18 cellular contexts compared by ENCODE assay signal in the genomic region with DNA sequence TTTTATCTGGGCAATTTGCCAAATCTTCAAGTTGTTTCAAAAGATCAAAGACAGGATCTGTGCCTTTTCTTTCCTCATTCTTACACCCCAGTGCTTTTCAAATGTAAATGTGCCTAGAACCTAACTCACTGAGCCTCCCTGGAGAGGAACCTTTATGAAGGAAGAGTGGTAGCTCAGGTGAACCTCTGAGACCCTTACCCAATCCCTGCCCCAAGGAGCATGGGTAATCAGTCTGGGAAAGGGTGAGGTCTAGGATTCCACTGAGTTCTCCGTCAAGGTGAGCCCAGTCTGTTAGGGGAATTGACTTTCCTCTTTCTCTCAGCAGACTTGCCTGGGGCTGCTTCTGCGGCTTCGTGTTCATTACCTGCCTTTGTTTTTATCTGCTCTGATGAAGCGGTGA.
DNase-seq lines count a peak whose midpoint lies in the region; ATAC-seq, FAIRE-seq and TF ChIP-seq lines count a peak whose summit lies in the region.
"Had no signal": no experiment of that assay in that cellular context is flagged by ENCODE, and none has a peak within 500 bp of the region (broad histone marks: within the 10 kb centered on the region; RNA-seq: fewer than 3 reads in every experiment).

No MANE protein-coding gene starts in this region.

- H3K18ac ChIP-seq in H1 (ENCODE audit: extremely low read depth, low read length) (no peak overlapping the region), neuronal stem cell (ENCODE audit: low read length) (no peak overlapping the region)

- H3K9me3 Mint-ChIP-seq in GM23338, result peaks cover 34% of the 10 kb centered on the region; the same call in 2 of the 3 replicates
- H3K9me3 Mint-ChIP-seq in T-helper 2 cell treated with Interferon-gamma antibody and Interleukin-4, amounts not matched to agents 5 μg/mL and 100 μg/mL, for 36 hours, result no peaks in the 10 kb centered on the region

- no peak overlapping the region for H3K4me3 ChIP-seq in GM23338
- no peak overlapping the region for H3K4me3 ChIP-seq in HUES64 (ENCODE audit: low read length)
- H3K4me3 ChIP-seq in H1 (ENCODE audit: extremely low read depth in 1 of 4, insufficient read depth in 2 of 4, low read depth in 3 of 4, low read length in 4 of 4), result no peak overlapping the region
- no peak overlapping the region for H3K4me3 ChIP-seq in keratinocyte (ENCODE audit: control insufficient read depth in 2 of 3, extremely low read depth in 1 of 3, insufficient read depth in 2 of 3, low read depth in 1 of 3, low read length in 3 of 3)
- H3K4me3 ChIP-seq in neuronal stem cell (ENCODE audit: low read length in 2 of 2), result no peak overlapping the region
- H3K4me3 ChIP-seq: BLaER1 had no signal

- H3K9me3 ChIP-seq in HUES64 (ENCODE audit: insufficient read depth, low read depth, low read length) (no peaks in the 10 kb centered on the region), H1 (ENCODE audit: insufficient read depth in 2 of 2, low read depth in 1 of 2, low read length in 1 of 2) (no peaks in the 10 kb centered on the region), keratinocyte (ENCODE audit: control insufficient read depth, low read depth, low read length) (no peaks in the 10 kb centered on the region), neuronal stem cell (replicated peaks in 1 of 2; ENCODE audit: control insufficient read depth in 2 of 2, insufficient read depth in 1 of 2, low read depth in 1 of 2, low read length in 2 of 2) (no peaks in the 10 kb centered on the region)

- peak; percentile 68 for FAIRE-seq in H1 (lab: Jason Lieb, UNC)
- FAIRE-seq in keratinocyte (lab: Jason Lieb, UNC), result peak; percentile 58
- FAIRE-seq: GM19239 had no signal

- H3K27ac Mint-ChIP-seq in GM23338, result peak overlapping the region; percentile 64; the same call in 1 of the 2 replicates
- H3K27ac Mint-ChIP-seq in T-helper 2 cell treated with Interferon-gamma antibody and Interleukin-4, amounts not matched to agents 5 μg/mL and 100 μg/mL, for 36 hours, result no peak overlapping the region
- H3K27ac Mint-ChIP-seq: CD4-positive, alpha-beta memory T cell had no signal

- H2AFZ ChIP-seq in GM23338, result no peak overlapping the region
- no peak overlapping the region for H2AFZ ChIP-seq in H1 (ENCODE audit: low read length)
- no peak overlapping the region for H2AFZ ChIP-seq in keratinocyte (ENCODE audit: control insufficient read depth, low read length)
- no peak overlapping the region for H2AFZ ChIP-seq in neuronal stem cell (ENCODE audit: low read length)

- no peaks in the 10 kb centered on the region for H3K79me1 ChIP-seq in H1 (ENCODE audit: low read depth, low read length)
- H3K79me1 ChIP-seq in neuronal stem cell (ENCODE audit: low read depth, low read length), result no peaks in the 10 kb centered on the region

- peak; percentile 45 for DNase-seq in GM23338 (ENCODE audit: low spot score)
- peak in 1 of 2 experiments; percentile 13 for DNase-seq in H1 (ENCODE audit: low read depth in 1 of 2, low spot score in 2 of 2)
- DNase-seq in keratinocyte (ENCODE audit: low read depth, low spot score), result no peak
- DNase-seq in T-helper 2 cell treated with Interferon-gamma antibody and Interleukin-4, amounts not matched to agents 5 μg/mL and 100 μg/mL, for 36 hours (ENCODE audit: low spot score), result no peak
- DNase-seq in GM19238 (ENCODE audit: insufficient read length, low spot score), result no peak
- DNase-seq in neuronal stem cell (ENCODE audit: low spot score), result no peak
- DNase-seq: 8988T; CD4-positive, alpha-beta memory T cell; DMS153; DMS79; GF-D8; IMR-90; KBM-7 had no signal

- H4K20me1 ChIP-seq in GM23338 (replicated peaks; ENCODE audit: insufficient read depth) (no peaks in the 10 kb centered on the region), H1 (replicated peaks in 1 of 2; ENCODE audit: control insufficient read depth in 1 of 2, insufficient read depth in 2 of 2, low read length in 2 of 2) (no peaks in the 10 kb centered on the region), keratinocyte (ENCODE audit: control insufficient read depth, extremely low read depth, insufficient read depth, low read length) (no peaks in the 10 kb centered on the region)
- H4K20me1 ChIP-seq: BLaER1 had no signal

- H2BK5ac ChIP-seq in H1 (ENCODE audit: low read depth, low read length) (no peak overlapping the region), neuronal stem cell (ENCODE audit: low read length) (no peak overlapping the region)

- no peak for TF ChIP-seq RAD21 in H1 (IDR thresholded peaks at IDR 0.05 in 1 of 2, conservative IDR thresholded peaks at IDR 0.05 in 1 of 2; ENCODE audit: low read depth in 2 of 2, low read length in 2 of 2)

- no peaks in the 10 kb centered on the region for H3F3A ChIP-seq in GM23338 (replicated peaks; ENCODE audit: low read depth)

- no peaks in the 10 kb centered on the region for H3K9me1 ChIP-seq in keratinocyte (ENCODE audit: control insufficient read depth, extremely low read depth, insufficient read depth, low read length)

- H4K5ac ChIP-seq in H1 (ENCODE audit: insufficient read length, low read depth, low read length), result no peak overlapping the region

- H3K4me3 Mint-ChIP-seq in GM23338, result no peak overlapping the region
- H3K4me3 Mint-ChIP-seq in T-helper 2 cell treated with Interferon-gamma antibody and Interleukin-4, amounts not matched to agents 5 μg/mL and 100 μg/mL, for 36 hours, result no peak overlapping the region
- H3K4me3 Mint-ChIP-seq: CD14-positive monocyte; CD4-positive, alpha-beta memory T cell had no signal

- H3K27me3 Mint-ChIP-seq in GM23338 (ENCODE audit: insufficient read depth, low read depth, poor library complexity), result peaks cover 18% of the 10 kb centered on the region
- peaks cover 16% of the 10 kb centered on the region for H3K27me3 Mint-ChIP-seq in T-helper 2 cell treated with Interferon-gamma antibody and Interleukin-4, amounts not matched to agents 5 μg/mL and 100 μg/mL, for 36 hours (ENCODE audit: low read depth)
- H3K27me3 Mint-ChIP-seq: CD4-positive, alpha-beta memory T cell had no signal

- no peaks in the 10 kb centered on the region for H3K27me3 ChIP-seq in GM23338 (ENCODE audit: insufficient read depth)
- no peaks in the 10 kb centered on the region for H3K27me3 ChIP-seq in HUES64 (ENCODE audit: insufficient read depth, low read length)
- no peaks in the 10 kb centered on the region for H3K27me3 ChIP-seq in H1 (replicated peaks in 1 of 4; ENCODE audit: control insufficient read depth in 3 of 4, extremely low read depth in 1 of 4, insufficient read depth in 3 of 4, low read length in 3 of 4)
- H3K27me3 ChIP-seq in keratinocyte (ENCODE audit: control insufficient read depth, extremely low read depth, insufficient read depth, low read length), result no peaks in the 10 kb centered on the region
- H3K27me3 ChIP-seq in neuronal stem cell (ENCODE audit: control insufficient read depth in 3 of 3, insufficient read depth in 3 of 3, low read depth in 1 of 3, low read length in 3 of 3), result no peaks in the 10 kb centered on the region
- H3K27me3 ChIP-seq: BLaER1 had no signal

- H2BK15ac ChIP-seq in H1 (ENCODE audit: low read length) (no peak overlapping the region), neuronal stem cell (ENCODE audit: low read length) (no peak overlapping the region)

- TF ChIP-seq EP300 in H1 (IDR thresholded peaks at IDR 0.05; ENCODE audit: borderline replicate concordance in 1 of 2, low read depth in 2 of 2, low read length in 2 of 2), result no peak

- H4K8ac ChIP-seq in H1 (ENCODE audit: extremely low read depth, insufficient read depth, low read length) (no peak overlapping the region), neuronal stem cell (ENCODE audit: low read depth, low read length) (no peak overlapping the region)

- H3K27ac ChIP-seq in GM23338 (ENCODE audit: low read depth) (peak overlapping the region; percentile 3; the same call in 1 of the 2 replicates), HUES64 (ENCODE audit: low read depth, low read length) (peak overlapping the region; percentile 74; the same call in 1 of the 2 replicates), H1 (ENCODE audit: low read depth, low read length) (no peak overlapping the region), keratinocyte (ENCODE audit: control insufficient read depth, insufficient read depth, low read length) (no peak overlapping the region), neuronal stem cell (replicated peaks; ENCODE audit: low read length) (no peak overlapping the region)
- H3K27ac ChIP-seq: BLaER1 had no signal

- peaks cover 29% of the 10 kb centered on the region for H3K4me1 Mint-ChIP-seq in GM23338
- H3K4me1 Mint-ChIP-seq in T-helper 2 cell treated with Interferon-gamma antibody and Interleukin-4, amounts not matched to agents 5 μg/mL and 100 μg/mL, for 36 hours (ENCODE audit: low read depth), result peaks cover 3% of the 10 kb centered on the region

- H3K14ac ChIP-seq in H1 (ENCODE audit: insufficient read length) (no peak overlapping the region), neuronal stem cell (ENCODE audit: low read length) (no peak overlapping the region)

- H3K23ac ChIP-seq in H1 (ENCODE audit: insufficient read length) (no peak overlapping the region), neuronal stem cell (ENCODE audit: low read depth, low read length, poor library complexity) (no peak overlapping the region)

- H3K36me3 ChIP-seq in GM23338 (ENCODE audit: insufficient read depth) (no peaks in the 10 kb centered on the region; the same call in 1 of the 2 replicates), HUES64 (ENCODE audit: insufficient read depth, low read length) (no peaks in the 10 kb centered on the region), H1 (ENCODE audit: control insufficient read depth in 2 of 4, insufficient read depth in 4 of 4, low read length in 3 of 4) (no peaks in the 10 kb centered on the region), keratinocyte (ENCODE audit: control insufficient read depth in 2 of 2, extremely low read depth in 1 of 2, insufficient read depth in 2 of 2, low read length in 2 of 2) (no peaks in the 10 kb centered on the region), neuronal stem cell (replicated peaks in 1 of 2; ENCODE audit: control insufficient read depth in 2 of 2, insufficient read depth in 2 of 2, low read length in 2 of 2) (no peaks in the 10 kb centered on the region)
- H3K36me3 ChIP-seq: BLaER1 had no signal

- POLR2A ChIA-PET in H1 (lab: Charles Lee; ENCODE audit: partially characterized antibody), result no interaction called here

- 75% methylated on average over 4 of the region's 4 CpGs for WGBS in HUES64
- WGBS in H1 (ENCODE audit: extremely low coverage in 1 of 2, insufficient coverage in 1 of 2, insufficient read length in 1 of 2, insufficient replicate concordance in 2 of 2, low coverage in 1 of 2, low lambda C conversion rate in 2 of 2, missing lambda C conversion rate in 1 of 2), 2 experiments, result 75% methylated on average over 4 of the region's 4 CpGs; no CpG with 5 or more reads in 1 of the 2 experiments
- no CpG with 5 or more reads among the region's 4 CpGs for WGBS in neuronal stem cell (ENCODE audit: extremely low coverage in 2 of 2, insufficient read length in 2 of 2, insufficient replicate concordance in 1 of 2), 2 donors

- CTCF ChIA-PET in H1 (lab: Charles Lee; ENCODE audit: partially characterized antibody), result no interaction called here

- 0 out of 2 replicates have a peak overlapping the region, but pooled peaks have one; percentile 36 for H3K4me2 ChIP-seq in GM23338
- H3K4me2 ChIP-seq in H1 (ENCODE audit: insufficient read depth in 1 of 2, low read depth in 2 of 2, low read length in 2 of 2), result no peak overlapping the region
- H3K4me2 ChIP-seq in keratinocyte (ENCODE audit: control insufficient read depth, extremely low read depth, insufficient read depth, low read depth, low read length), result no peak overlapping the region
- H3K4me2 ChIP-seq in neuronal stem cell (ENCODE audit: insufficient read depth, low read length, poor library complexity, severe bottlenecking), result no peak overlapping the region
- H3K4me2 ChIP-seq: BLaER1 had no signal

- H2BK120ac ChIP-seq in H1 (replicated peaks; ENCODE audit: low read depth, low read length) (no peak overlapping the region), neuronal stem cell (ENCODE audit: low read depth, low read length) (no peak overlapping the region)

- dilution Hi-C loops in keratinocyte (cut with MboI; ENCODE audit: extremely low pct_ligation_motif_present, low sequenced_read_pairs), result no loop called here

- H2AK5ac ChIP-seq in H1 (ENCODE audit: low read depth, low read length), result no peak overlapping the region
- H2AK5ac ChIP-seq in neuronal stem cell (ENCODE audit: low read depth, low read length), result no peak overlapping the region

- peaks cover 26% of the 10 kb centered on the region for H3K36me3 Mint-ChIP-seq in GM23338 (ENCODE audit: low read depth)
- no peaks in the 10 kb centered on the region for H3K36me3 Mint-ChIP-seq in T-helper 2 cell treated with Interferon-gamma antibody and Interleukin-4, amounts not matched to agents 5 μg/mL and 100 μg/mL, for 36 hours (ENCODE audit: low read depth)

- peaks cover 5% of the 10 kb centered on the region; the same call in 1 of the 2 replicates for H3K9me2 ChIP-seq in GM23338 (ENCODE audit: insufficient read depth)

- no peaks in the 10 kb centered on the region for H3K79me2 ChIP-seq in GM23338 (replicated peaks; ENCODE audit: insufficient read depth)
- H3K79me2 ChIP-seq in H1 (ENCODE audit: control insufficient read depth in 1 of 2, insufficient read depth in 2 of 2, low read length in 2 of 2), result no peaks in the 10 kb centered on the region
- no peaks in the 10 kb centered on the region for H3K79me2 ChIP-seq in keratinocyte (ENCODE audit: control insufficient read depth, insufficient read depth, low read length)

- H3K23me2 ChIP-seq in H1 (ENCODE audit: low read depth, low read length), result no peaks in the 10 kb centered on the region

- H3K9ac ChIP-seq in HUES64 (ENCODE audit: low read depth, low read length) (no peak overlapping the region), H1 (replicated peaks in 1 of 4; ENCODE audit: extremely low read depth in 1 of 4, low read depth in 3 of 4, low read length in 3 of 4) (no peak overlapping the region), keratinocyte (ENCODE audit: control insufficient read depth, extremely low read depth, insufficient read depth, low read length) (no peak overlapping the region), neuronal stem cell (ENCODE audit: low read depth, low read length, poor library complexity) (no peak overlapping the region)
- H3K9ac ChIP-seq: BLaER1 had no signal

- ATAC-seq in GM23338 (peak; percentile 97), GM19035 (IDR thresholded peaks at IDR 0.05; ENCODE audit: unreplicated experiment) (no peak)

- H4K91ac ChIP-seq in H1 (replicated peaks; ENCODE audit: insufficient read length, low read length) (no peak overlapping the region), neuronal stem cell (ENCODE audit: low read depth, low read length, poor library complexity) (no peak overlapping the region)

- H2BK12ac ChIP-seq in H1 (ENCODE audit: low read depth, low read length), result no peak overlapping the region
- no peak overlapping the region for H2BK12ac ChIP-seq in neuronal stem cell (ENCODE audit: low read length)

- no peak overlapping the region; the same call in 1 of the 2 replicates for H2BK20ac ChIP-seq in H1 (ENCODE audit: low read length)

- H3K56ac ChIP-seq in H1 (replicated peaks; ENCODE audit: insufficient read length, low read depth, low read length), result no peak overlapping the region

- H3K4me1 ChIP-seq in GM23338 (ENCODE audit: insufficient read depth), result peaks cover 12% of the 10 kb centered on the region; the same call in 1 of the 2 replicates
- 0 out of 2 replicates have a peak, but pooled peaks cover 3% of the 10 kb centered on the region for H3K4me1 ChIP-seq in HUES64 (ENCODE audit: insufficient read depth, low read length)
- peaks cover 0 to 4% (median 0%) of the 10 kb centered on the region in 4 experiments; a peak in 3 of 7 replicates for H3K4me1 ChIP-seq in H1 (replicated peaks in 1 of 4; ENCODE audit: control insufficient read depth in 3 of 4, insufficient read depth in 4 of 4, low read length in 3 of 4)
- no peaks in the 10 kb centered on the region for H3K4me1 ChIP-seq in keratinocyte (ENCODE audit: control insufficient read depth, extremely low read depth, insufficient read depth, low read length)
- H3K4me1 ChIP-seq in neuronal stem cell (ENCODE audit: control insufficient read depth in 2 of 2, insufficient read depth in 1 of 2, low read depth in 1 of 2, low read length in 2 of 2), result no peaks in the 10 kb centered on the region
- H3K4me1 ChIP-seq: BLaER1 had no signal

- no peak for TF ChIP-seq POLR2A in H1 (IDR thresholded peaks at IDR 0.05; ENCODE audit: control extremely low read depth in 1 of 2, low read depth in 2 of 2, low read length in 2 of 2)

- H3K4ac ChIP-seq in H1 (replicated peaks; ENCODE audit: insufficient read length, low read depth, low read length) (no peak overlapping the region), neuronal stem cell (ENCODE audit: low read length) (no peak overlapping the region)

- TF ChIP-seq CTCF in GM23338 (conservative IDR thresholded peaks at IDR 0.05; ENCODE audit: low read depth in 2 of 2), result no peak
- no peak for TF ChIP-seq CTCF in H1 (IDR thresholded peaks at IDR 0.05; ENCODE audit: control extremely low read depth in 1 of 3, insufficient read depth in 1 of 3, low read depth in 1 of 3, low read length in 3 of 3)
- TF ChIP-seq CTCF in keratinocyte (optimal IDR thresholded peaks at IDR 0.05 in 1 of 3, IDR thresholded peaks at IDR 0.05 in 1 of 3, conservative IDR thresholded peaks at IDR 0.05 in 1 of 3; ENCODE audit: extremely low read depth in 1 of 3, insufficient read depth in 2 of 3, low read length in 3 of 3), result no peak

Comparison
In these comparisons a context has a peak if more than half of its experiments do, and no peak if none do; other contexts are left out.
1. H3K27ac ChIP-seq: peak in GM23338 (single experiment) and HUES64 (single experiment); none in H1 (single experiment), keratinocyte (single experiment) and neuronal stem cell (single experiment).